ENCODE assay signal across 11 cellular contexts in the genomic region with DNA sequence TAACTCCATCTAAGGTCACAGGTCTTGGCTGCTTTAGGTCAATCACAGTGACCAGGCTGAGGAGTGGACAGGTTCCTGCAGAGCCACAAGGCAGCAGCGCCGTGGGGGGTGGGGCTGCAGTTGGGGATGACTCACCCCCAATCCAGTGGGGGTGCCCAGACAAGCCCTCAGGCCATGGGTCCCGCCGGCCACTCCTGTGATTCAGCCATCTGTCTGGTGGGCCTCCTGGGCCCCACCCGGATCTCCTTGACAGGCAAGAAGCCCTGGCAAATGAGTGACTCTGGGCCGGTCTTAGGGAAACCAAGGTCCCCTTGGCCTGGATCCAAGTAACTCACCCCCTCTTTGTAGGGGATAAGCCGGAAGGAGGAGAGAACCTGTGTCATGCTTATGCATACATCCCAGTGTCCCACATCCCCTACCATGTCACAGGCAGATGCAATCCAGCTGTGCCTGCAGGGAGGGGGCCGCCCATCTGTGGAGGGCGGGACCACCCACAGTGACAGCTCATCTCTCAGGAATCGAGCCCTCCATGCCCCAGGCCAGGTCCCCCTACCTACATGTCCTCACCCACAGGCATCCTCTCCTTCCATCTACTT. TPM values are rescaled to one million over a fixed set of nuclear protein-coding genes. Genes with fewer than 3 reads are reported as not detected.
A peak's percentile ranks its signal among the peaks of the same experiment; 100 is the strongest.
DNase-seq lines count a peak whose midpoint lies in the region; ATAC-seq, FAIRE-seq and TF ChIP-seq lines count a peak whose summit lies in the region.
"Had no signal": no experiment of that assay in that cellular context is flagged by ENCODE, and none has a peak within 500 bp of the region (broad histone marks: within the 10 kb centered on the region; RNA-seq: fewer than 3 reads in every experiment).

No MANE protein-coding gene starts in this region.

- H3K79me2 ChIP-seq in HepG2 (ENCODE audit: insufficient read depth, low read length), result no peaks in the 10 kb centered on the region

- CTCF ChIA-PET in HepG2 (lab: Yijun Ruan, JAX; ENCODE audit: low intra/inter-chr PET ratio, low total read pairs), result no interaction called here

- no TSS peak for BruUV-seq in HepG2 (replicated peaks; lab: Mats Ljungman, UMichigan)

- no peak for FAIRE-seq in HepG2 (lab: Jason Lieb, UNC)

- in situ Hi-C loops in HepG2 (cut with HindIII; ENCODE audit: extremely low pct_ligation_motif_present, low pct_unique_long_range_greater_than_20kb), result no loop called here

- peaks cover 16 to 30% of the 10 kb centered on the region in 2 experiments; a peak in 4 of 5 replicates for H3K36me3 ChIP-seq in HepG2 (replicated peaks in 1 of 2; ENCODE audit: control insufficient read depth in 1 of 2, insufficient read depth in 2 of 2, low read length in 2 of 2)
- peaks cover 0 to 23% (median 12%) of the 10 kb centered on the region in 4 donors for H3K36me3 ChIP-seq in right lobe of liver
- H3K36me3 ChIP-seq in aorta (ENCODE audit: control insufficient read depth in 1 of 2, insufficient read depth in 2 of 2, low read length in 1 of 2), result peaks cover 0 to under 1% of the 10 kb centered on the region in 2 donors

- H3K4me3 ChIP-seq in HepG2 (replicated peaks in 1 of 3; ENCODE audit: insufficient read depth in 1 of 3, low read depth in 2 of 3, low read length in 3 of 3), result no peak overlapping the region
- H3K4me3 ChIP-seq in right lobe of liver, result no peak overlapping the region
- H3K4me3 ChIP-seq in cardiac fibroblast (replicated peaks in 1 of 2; ENCODE audit: low read depth in 2 of 2, low read length in 2 of 2), result peak overlapping the region in 1 of 2 donors; percentile 61
- H3K4me3 ChIP-seq in aorta (ENCODE audit: low read length in 2 of 2), result no peak overlapping the region

- peak overlapping the region; percentile 36; the same call in 1 of the 2 replicates for H3K4me2 ChIP-seq in HepG2 (ENCODE audit: low read depth, low read length)

- no peak overlapping the region for H2AFZ ChIP-seq in HepG2 (ENCODE audit: low read length)

- DNase-seq in HepG2 (ENCODE audit: low spot score) (peak; percentile 32), right lobe of liver (no peak), cardiac fibroblast (ENCODE audit: low read depth in 2 of 2) (peak; percentile 59 to 97), left kidney (ENCODE audit: low read depth, low spot score) (peak; percentile 79), aorta (peak; percentile 78 to 89)
- DNase-seq: natural killer cell, T-helper 1 cell had no signal

- 0 out of 2 replicates have a peak, but pooled peaks cover 8% of the 10 kb centered on the region for H4K20me1 ChIP-seq in HepG2 (ENCODE audit: insufficient read depth, low read length)

- intact Hi-C loops in HepG2 (cut with micrococcal nuclease; ENCODE audit: unreplicated experiment), result no loop called here
- intact Hi-C loops in right lobe of liver (cut with DNase I), result no loop called here
- intact Hi-C loops in aorta (cut with DNase I), result loop anchor here (2.0 to 5.0 kb wide), 3 partner anchors 35 to 42 kb away; a partner anchor contains a TSS

- TF ChIP-seq EP300 in HepG2 (IDR thresholded peaks at IDR 0.05; ENCODE audit: low read depth in 2 of 2, low read length in 2 of 2) (no peak), HepG2 (CRISPR knock-in tag; IDR thresholded peaks at IDR 0.05; ENCODE audit: borderline replicate concordance) (no peak; the same call in 1 of the 2 replicates)

- H3K4me1 ChIP-seq in HepG2 (ENCODE audit: insufficient read depth, low read length) (peaks cover 35% of the 10 kb centered on the region), right lobe of liver (no peaks in the 10 kb centered on the region), aorta (ENCODE audit: control insufficient read depth in 1 of 2, insufficient read depth in 2 of 2, low read length in 2 of 2) (no peaks in the 10 kb centered on the region)

- no peak for TF ChIP-seq CTCF in HepG2 (CRISPR knock-in tag; IDR thresholded peaks at IDR 0.05)
- TF ChIP-seq CTCF in right lobe of liver (IDR thresholded peaks at IDR 0.05), result no peak
- TF ChIP-seq CTCF in cardiac fibroblast (IDR thresholded peaks at IDR 0.05; ENCODE audit: low read depth, low read length), result no peak

- H3K27ac ChIP-seq in HepG2 (ENCODE audit: extremely low read length, insufficient read depth, low read length) (no peak overlapping the region), right lobe of liver (no peak overlapping the region), aorta (ENCODE audit: low read depth in 1 of 2, low read length in 2 of 2) (no peak overlapping the region)

- POLR2A ChIA-PET in HepG2 (lab: Yijun Ruan, JAX), result interaction anchor here (1.3 kb wide), 1 partner anchor 40 kb away, joined by 4 read pairs; a partner anchor contains a TSS

- ATAC-seq in HepG2, result peak; percentile 14
- ATAC-seq in right lobe of liver, result no peak
- ATAC-seq in aorta (ENCODE audit: low FRiP score), result no peak
- ATAC-seq in GM21723 (IDR thresholded peaks at IDR 0.05; ENCODE audit: unreplicated experiment), result no peak
- no peak for ATAC-seq in GM18907 (IDR thresholded peaks at IDR 0.05; ENCODE audit: unreplicated experiment)
- no peak for ATAC-seq in GM18870 (IDR thresholded peaks at IDR 0.05; ENCODE audit: unreplicated experiment)

- WGBS in HepG2 (ENCODE audit: low lambda C conversion rate), result 26% methylated on average over 5 of the region's 10 CpGs
- WGBS in right lobe of liver (ENCODE audit: insufficient coverage, low coverage, low lambda C conversion rate, missing lambda C conversion rate), result 25% methylated on average over 2 of the region's 10 CpGs
- WGBS in aorta, 2 donors, result 42 to 47% methylated on average over 10 of the region's 10 CpGs

- TF ChIP-seq POLR2A in HepG2 (IDR thresholded peaks at IDR 0.05; ENCODE audit: insufficient read depth in 1 of 2, low read depth in 2 of 2, low read length in 2 of 2) (no peak), right lobe of liver (IDR thresholded peaks at IDR 0.05) (no peak)

- TF ChIP-seq RAD21 in HepG2 (CRISPR knock-in tag; IDR thresholded peaks at IDR 0.05), result no peak

- H3K9ac ChIP-seq in HepG2 (ENCODE audit: insufficient read depth, low read depth, low read length), result no peak overlapping the region

- no peaks in the 10 kb centered on the region for H3K9me3 ChIP-seq in HepG2 (ENCODE audit: low read length)
- no peaks in the 10 kb centered on the region for H3K9me3 ChIP-seq in right lobe of liver
- H3K9me3 ChIP-seq in aorta (ENCODE audit: control insufficient read depth, low read length), result no peaks in the 10 kb centered on the region

- H3K27me3 ChIP-seq in HepG2 (ENCODE audit: control insufficient read depth in 1 of 2, insufficient read depth in 2 of 2, low read length in 2 of 2) (no peaks in the 10 kb centered on the region), right lobe of liver (no peaks in the 10 kb centered on the region), aorta (ENCODE audit: control insufficient read depth in 1 of 2, insufficient read depth in 2 of 2, low read length in 1 of 2) (no peaks in the 10 kb centered on the region)

RNA-seq across cellular contexts. Expression of a gene that starts 0.5 kb away (rescaled TPM):
- total RNA-seq in HepG2 (2016; rRNA removed; fragmentation: Illumina TruSeq; extraction: Trizol) (0.55 and 2.7 TPM in 2 replicates), right lobe of liver (1 to 10 TPM in 4 of 6 experiments, under 1 TPM in 2; 0.31 to 1.7 (median 1.1) TPM), aorta (1 to 10 TPM; 5.4 to 6.7 TPM)
- 0.09 and 0.30 TPM in 2 replicates for total RNA-seq in HepG2 (2016; cell fraction: cytosol; rRNA removed; fragmentation: Illumina TruSeq; extraction: Trizol; ENCODE audit: low read depth)
- 0.46 and 3.8 TPM in 2 replicates for total RNA-seq in HepG2 (2016; cell fraction: insoluble cytoplasmic fraction; rRNA removed; fragmentation: Illumina TruSeq; extraction: Trizol)
- 0.40 and 0.41 TPM in 2 replicates for total RNA-seq in HepG2 (2016; cell fraction: membrane; rRNA removed; fragmentation: Illumina TruSeq; extraction: Trizol)
- total RNA-seq in HepG2 (2016; cell fraction: nucleus; rRNA removed; fragmentation: Illumina TruSeq; extraction: Trizol), result 3.5 and 6.0 TPM in 2 replicates
- polyA plus RNA-seq in HepG2 (2011; rRNA removed) (11.7 and 18.1 TPM in 2 replicates), aorta (100 to 1,000 TPM in 1 of 2 donors, 1 to 10 TPM in 1; 3.9 to 217 TPM)
- 1.7 and 1.9 TPM in 2 replicates for polyA plus RNA-seq in HepG2 (2011; cell fraction: cytosol; rRNA removed)
- 238 and 263 TPM in 2 replicates for polyA plus RNA-seq in HepG2 (2011; cell fraction: nucleus; rRNA removed)
- polyA plus RNA-seq in HepG2 (2012), result 19.3 and 24.8 TPM in 2 replicates
- polyA plus RNA-seq in HepG2 (2016; cell fraction: cytosol; fragmentation: Illumina TruSeq; extraction: Trizol; ENCODE audit: low read depth), result 0.10 TPM in 1 of 2 replicates, not detected in the other
- 0.54 and 0.62 TPM in 2 replicates for polyA plus RNA-seq in HepG2 (2016; cell fraction: insoluble cytoplasmic fraction; fragmentation: Illumina TruSeq; extraction: Trizol; ENCODE audit: low read depth)
- 0.23 and 0.29 TPM in 2 replicates for polyA plus RNA-seq in HepG2 (2016; cell fraction: membrane; fragmentation: Illumina TruSeq; extraction: Trizol; ENCODE audit: low read depth)
- polyA plus RNA-seq in HepG2 (2016; cell fraction: nucleus; fragmentation: Illumina TruSeq; extraction: Trizol; ENCODE audit: insufficient read depth, low read depth), result 20.6 and 20.8 TPM in 2 replicates
- polyA minus RNA-seq in HepG2 (2011; rRNA and poly(A)+ RNA removed; ENCODE audit: low replicate concordance), result 7.3 and 44.5 TPM in 2 replicates
- 1.4 and 2.4 TPM in 2 replicates for polyA minus RNA-seq in HepG2 (2011; cell fraction: cytosol; rRNA and poly(A)+ RNA removed)
- 12.9 and 14.3 TPM in 2 replicates for polyA minus RNA-seq in HepG2 (2011; cell fraction: nucleus; rRNA and poly(A)+ RNA removed)

RNA-seq across cellular contexts. Expression of a gene that starts 13.8 kb away (rescaled TPM):
- total RNA-seq in HepG2 (2016; rRNA removed; fragmentation: Illumina TruSeq; extraction: Trizol), result 273 and 316 TPM in 2 replicates
- total RNA-seq in HepG2 (2016; cell fraction: cytosol; rRNA removed; fragmentation: Illumina TruSeq; extraction: Trizol; ENCODE audit: low read depth), result 111 and 125 TPM in 2 replicates
- 277 and 308 TPM in 2 replicates for total RNA-seq in HepG2 (2016; cell fraction: insoluble cytoplasmic fraction; rRNA removed; fragmentation: Illumina TruSeq; extraction: Trizol)
- total RNA-seq in HepG2 (2016; cell fraction: membrane; rRNA removed; fragmentation: Illumina TruSeq; extraction: Trizol), result 130 and 146 TPM in 2 replicates
- 180 and 194 TPM in 2 replicates for total RNA-seq in HepG2 (2016; cell fraction: nucleus; rRNA removed; fragmentation: Illumina TruSeq; extraction: Trizol)
- 680 and 772 TPM in 2 replicates for polyA plus RNA-seq in HepG2 (2011; rRNA removed)
- polyA plus RNA-seq in HepG2 (2011; cell fraction: cytosol; rRNA removed), result 928 and 1,184 TPM in 2 replicates
- 761 and 810 TPM in 2 replicates for polyA plus RNA-seq in HepG2 (2011; cell fraction: nucleus; rRNA removed)
- polyA plus RNA-seq in HepG2 (2012), result 354 and 462 TPM in 2 replicates
- polyA plus RNA-seq in HepG2 (2016; cell fraction: cytosol; fragmentation: Illumina TruSeq; extraction: Trizol; ENCODE audit: low read depth), result 101 and 102 TPM in 2 replicates
- polyA plus RNA-seq in HepG2 (2016; cell fraction: insoluble cytoplasmic fraction; fragmentation: Illumina TruSeq; extraction: Trizol; ENCODE audit: low read depth), result 253 and 261 TPM in 2 replicates
- 99.7 and 108 TPM in 2 replicates for polyA plus RNA-seq in HepG2 (2016; cell fraction: membrane; fragmentation: Illumina TruSeq; extraction: Trizol; ENCODE audit: low read depth)
- 230 and 250 TPM in 2 replicates for polyA plus RNA-seq in HepG2 (2016; cell fraction: nucleus; fragmentation: Illumina TruSeq; extraction: Trizol; ENCODE audit: insufficient read depth, low read depth)
- 1,601 and 2,541 TPM in 2 replicates for polyA minus RNA-seq in HepG2 (2011; rRNA and poly(A)+ RNA removed; ENCODE audit: low replicate concordance)
- polyA minus RNA-seq in HepG2 (2011; cell fraction: cytosol; rRNA and poly(A)+ RNA removed), result 429 and 449 TPM in 2 replicates
- 214 and 290 TPM in 2 replicates for polyA minus RNA-seq in HepG2 (2011; cell fraction: nucleus; rRNA and poly(A)+ RNA removed)
- 100 to 1,000 TPM; 176 to 329 (median 213) TPM for total RNA-seq in right lobe of liver
- 100 to 1,000 TPM in 1 of 2 donors, 10 to 100 TPM in 1; 95.6 to 143 TPM for total RNA-seq in aorta
- polyA plus RNA-seq in aorta, result 100 to 1,000 TPM; 149 to 203 TPM

RNA-seq across cellular contexts. Expression of a gene that starts 25.9 kb away (rescaled TPM):
- total RNA-seq in HepG2 (2016; rRNA removed; fragmentation: Illumina TruSeq; extraction: Trizol) (0.31 TPM in 1 of 2 replicates, not detected in the other), right lobe of liver (not detected), aorta (not detected)
- not detected in 2 replicates for total RNA-seq in HepG2 (2016; cell fraction: cytosol; rRNA removed; fragmentation: Illumina TruSeq; extraction: Trizol; ENCODE audit: low read depth)
- 0.32 TPM in 1 of 2 replicates, not detected in the other for total RNA-seq in HepG2 (2016; cell fraction: insoluble cytoplasmic fraction; rRNA removed; fragmentation: Illumina TruSeq; extraction: Trizol)
- total RNA-seq in HepG2 (2016; cell fraction: membrane; rRNA removed; fragmentation: Illumina TruSeq; extraction: Trizol), result not detected in 2 replicates
- total RNA-seq in HepG2 (2016; cell fraction: nucleus; rRNA removed; fragmentation: Illumina TruSeq; extraction: Trizol), result not detected in 2 replicates
- polyA plus RNA-seq in HepG2 (2011; rRNA removed) (0.30 and 0.59 TPM in 2 replicates), aorta (1 to 10 TPM in 1 of 2 donors, not detected in 1; 5.7 TPM)
- polyA plus RNA-seq in HepG2 (2011; cell fraction: cytosol; rRNA removed), result not detected in 2 replicates
- polyA plus RNA-seq in HepG2 (2011; cell fraction: nucleus; rRNA removed), result 2.5 and 4.9 TPM in 2 replicates
- polyA plus RNA-seq in HepG2 (2012), result 0.25 and 0.27 TPM in 2 replicates
- not detected in 2 replicates for polyA plus RNA-seq in HepG2 (2016; cell fraction: cytosol; fragmentation: Illumina TruSeq; extraction: Trizol; ENCODE audit: low read depth)
- polyA plus RNA-seq in HepG2 (2016; cell fraction: insoluble cytoplasmic fraction; fragmentation: Illumina TruSeq; extraction: Trizol; ENCODE audit: low read depth), result not detected in 2 replicates
- polyA plus RNA-seq in HepG2 (2016; cell fraction: membrane; fragmentation: Illumina TruSeq; extraction: Trizol; ENCODE audit: low read depth), result not detected in 2 replicates
- not detected in 2 replicates for polyA plus RNA-seq in HepG2 (2016; cell fraction: nucleus; fragmentation: Illumina TruSeq; extraction: Trizol; ENCODE audit: insufficient read depth, low read depth)
- polyA minus RNA-seq in HepG2 (2011; rRNA and poly(A)+ RNA removed; ENCODE audit: low replicate concordance), result 0.68 TPM in 1 of 2 replicates, not detected in the other
- polyA minus RNA-seq in HepG2 (2011; cell fraction: cytosol; rRNA and poly(A)+ RNA removed), result not detected in 2 replicates
- 1.1 and 2.4 TPM in 2 replicates for polyA minus RNA-seq in HepG2 (2011; cell fraction: nucleus; rRNA and poly(A)+ RNA removed)
- total RNA-seq: G401, natural killer cell had no signal

RNA-seq across cellular contexts. Expression of a gene that starts 32.0 kb away (rescaled TPM):
- 0.07 and 0.13 TPM in 2 replicates for total RNA-seq in HepG2 (2016; rRNA removed; fragmentation: Illumina TruSeq; extraction: Trizol)
- total RNA-seq in HepG2 (2016; cell fraction: cytosol; rRNA removed; fragmentation: Illumina TruSeq; extraction: Trizol; ENCODE audit: low read depth), result not detected in 2 replicates
- total RNA-seq in HepG2 (2016; cell fraction: insoluble cytoplasmic fraction; rRNA removed; fragmentation: Illumina TruSeq; extraction: Trizol), result 0.11 TPM in 1 of 2 replicates, not detected in the other
- total RNA-seq in HepG2 (2016; cell fraction: membrane; rRNA removed; fragmentation: Illumina TruSeq; extraction: Trizol), result 0.10 TPM in 1 of 2 replicates, not detected in the other
- 0.31 and 0.43 TPM in 2 replicates for total RNA-seq in HepG2 (2016; cell fraction: nucleus; rRNA removed; fragmentation: Illumina TruSeq; extraction: Trizol)
- 1.5 and 2.3 TPM in 2 replicates for polyA plus RNA-seq in HepG2 (2011; rRNA removed)
- 0.71 and 0.87 TPM in 2 replicates for polyA plus RNA-seq in HepG2 (2011; cell fraction: cytosol; rRNA removed)
- polyA plus RNA-seq in HepG2 (2011; cell fraction: nucleus; rRNA removed), result 21.5 and 24.3 TPM in 2 replicates
- polyA plus RNA-seq in HepG2 (2012), result 0.99 and 2.0 TPM in 2 replicates
- polyA plus RNA-seq in HepG2 (2016; cell fraction: cytosol; fragmentation: Illumina TruSeq; extraction: Trizol; ENCODE audit: low read depth), result 0.09 TPM in 1 of 2 replicates, not detected in the other
- not detected in 2 replicates for polyA plus RNA-seq in HepG2 (2016; cell fraction: insoluble cytoplasmic fraction; fragmentation: Illumina TruSeq; extraction: Trizol; ENCODE audit: low read depth)
- not detected in 2 replicates for polyA plus RNA-seq in HepG2 (2016; cell fraction: membrane; fragmentation: Illumina TruSeq; extraction: Trizol; ENCODE audit: low read depth)
- polyA plus RNA-seq in HepG2 (2016; cell fraction: nucleus; fragmentation: Illumina TruSeq; extraction: Trizol; ENCODE audit: insufficient read depth, low read depth), result 0.70 and 1.8 TPM in 2 replicates
- 1.2 and 2.9 TPM in 2 replicates for polyA minus RNA-seq in HepG2 (2011; rRNA and poly(A)+ RNA removed; ENCODE audit: low replicate concordance)
- not detected in 2 replicates for polyA minus RNA-seq in HepG2 (2011; cell fraction: cytosol; rRNA and poly(A)+ RNA removed)
- polyA minus RNA-seq in HepG2 (2011; cell fraction: nucleus; rRNA and poly(A)+ RNA removed), result 2.1 and 2.2 TPM in 2 replicates
- not detected for total RNA-seq in right lobe of liver
- total RNA-seq in aorta, result under 1 TPM in 1 of 2 donors, not detected in 1; 0.24 TPM
- polyA plus RNA-seq in aorta, result 1 to 10 TPM in 1 of 2 donors, not detected in 1; 6.8 TPM
- total RNA-seq: G401, natural killer cell had no signal

RNA-seq across cellular contexts. Expression of a gene that starts 39.0 kb away (rescaled TPM):
- total RNA-seq in HepG2 (2016; rRNA removed; fragmentation: Illumina TruSeq; extraction: Trizol), result 6.4 and 7.1 TPM in 2 replicates
- total RNA-seq in HepG2 (2016; cell fraction: cytosol; rRNA removed; fragmentation: Illumina TruSeq; extraction: Trizol; ENCODE audit: low read depth), result 2.1 and 2.6 TPM in 2 replicates
- 6.7 and 7.5 TPM in 2 replicates for total RNA-seq in HepG2 (2016; cell fraction: insoluble cytoplasmic fraction; rRNA removed; fragmentation: Illumina TruSeq; extraction: Trizol)
- 3.4 and 3.7 TPM in 2 replicates for total RNA-seq in HepG2 (2016; cell fraction: membrane; rRNA removed; fragmentation: Illumina TruSeq; extraction: Trizol)
- 5.4 and 8.1 TPM in 2 replicates for total RNA-seq in HepG2 (2016; cell fraction: nucleus; rRNA removed; fragmentation: Illumina TruSeq; extraction: Trizol)
- polyA plus RNA-seq in HepG2 (2011; rRNA removed), result 103 and 122 TPM in 2 replicates
- 80.3 and 95.3 TPM in 2 replicates for polyA plus RNA-seq in HepG2 (2011; cell fraction: cytosol; rRNA removed)
- 274 and 322 TPM in 2 replicates for polyA plus RNA-seq in HepG2 (2011; cell fraction: nucleus; rRNA removed)
- polyA plus RNA-seq in HepG2 (2012), result 46.3 and 53.1 TPM in 2 replicates
- polyA plus RNA-seq in HepG2 (2016; cell fraction: cytosol; fragmentation: Illumina TruSeq; extraction: Trizol; ENCODE audit: low read depth), result 0.64 and 0.77 TPM in 2 replicates
- polyA plus RNA-seq in HepG2 (2016; cell fraction: insoluble cytoplasmic fraction; fragmentation: Illumina TruSeq; extraction: Trizol; ENCODE audit: low read depth), result 4.4 and 4.7 TPM in 2 replicates
- 1.8 and 2.0 TPM in 2 replicates for polyA plus RNA-seq in HepG2 (2016; cell fraction: membrane; fragmentation: Illumina TruSeq; extraction: Trizol; ENCODE audit: low read depth)
- polyA plus RNA-seq in HepG2 (2016; cell fraction: nucleus; fragmentation: Illumina TruSeq; extraction: Trizol; ENCODE audit: insufficient read depth, low read depth), result 11.6 and 13.1 TPM in 2 replicates
- 5.2 and 195 TPM in 2 replicates for polyA minus RNA-seq in HepG2 (2011; rRNA and poly(A)+ RNA removed; ENCODE audit: low replicate concordance)
- 52.8 and 55.0 TPM in 2 replicates for polyA minus RNA-seq in HepG2 (2011; cell fraction: cytosol; rRNA and poly(A)+ RNA removed)
- 111 and 115 TPM in 2 replicates for polyA minus RNA-seq in HepG2 (2011; cell fraction: nucleus; rRNA and poly(A)+ RNA removed)
- total RNA-seq in right lobe of liver, result 10 to 100 TPM in 1 of 6 experiments, 1 to 10 TPM in 4, under 1 TPM in 1; 0.59 to 10.8 (median 1.4) TPM
- total RNA-seq in aorta, result 10 to 100 TPM in 1 of 2 donors, 1 to 10 TPM in 1; 7.2 to 14.6 TPM
- polyA plus RNA-seq in aorta, result 1 to 10 TPM; 2.8 to 5.6 TPM

Comparison
In these comparisons a context has a peak if more than half of its experiments do, and no peak if none do; other contexts are left out.
1. DNase-seq: peak in HepG2 (single experiment), cardiac fibroblast (2 of 2), left kidney (single experiment) and aorta (2 of 2); none in right lobe of liver (0 of 3).
2. intact Hi-C loops: an anchor here in aorta (2.0 to 5.0 kb wide); none called in HepG2 and right lobe of liver.